25 cellular contexts compared by ENCODE assay signal in the genomic region with DNA sequence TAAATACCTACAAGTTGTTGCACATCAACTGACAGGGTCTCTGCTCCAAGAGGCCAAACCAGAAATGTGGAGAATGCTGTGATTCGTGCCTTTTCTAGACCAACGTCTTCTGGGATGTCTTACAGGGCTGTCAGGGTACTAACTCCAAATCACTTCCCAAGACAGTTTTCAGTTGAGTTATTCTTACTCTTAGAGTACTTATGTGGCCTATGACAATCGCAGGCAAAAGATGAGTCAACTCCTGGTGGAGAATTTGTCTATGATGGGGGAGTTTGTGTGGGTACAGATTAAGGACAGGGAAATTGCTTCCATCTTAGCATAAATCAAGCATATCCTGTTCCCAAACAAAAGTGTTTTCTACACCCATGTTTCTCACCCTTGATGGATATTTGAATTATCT.
DNase-seq lines count a peak whose midpoint lies in the region; ATAC-seq, FAIRE-seq and TF ChIP-seq lines count a peak whose summit lies in the region.
"Had no signal": no experiment of that assay in that cellular context is flagged by ENCODE, and none has a peak within 500 bp of the region (broad histone marks: within the 10 kb centered on the region; RNA-seq: fewer than 3 reads in every experiment).

No MANE protein-coding gene starts in this region.

- H3K4me3 Mint-ChIP-seq in astrocyte (ENCODE audit: unreplicated experiment) = no peak overlapping the region
- H3K4me3 Mint-ChIP-seq: CD4-positive, alpha-beta T cell had no signal

- H3K9ac ChIP-seq in astrocyte (ENCODE audit: low read length) = no peak overlapping the region
- no peak overlapping the region for H3K9ac ChIP-seq in mammary epithelial cell (ENCODE audit: insufficient read depth, low read length)
- H3K9ac ChIP-seq: BLaER1 treated with 17β-estradiol and CSF1 and Interleukin-3, amounts not matched to agents 10 nM and 100 nM had no signal

- H3K36me3 ChIP-seq in astrocyte (ENCODE audit: insufficient read depth, low read length) (no peaks in the 10 kb centered on the region), osteoblast (ENCODE audit: insufficient read depth, low read length) (no peaks in the 10 kb centered on the region), mammary epithelial cell (ENCODE audit: insufficient read depth, low read length) (no peaks in the 10 kb centered on the region)
- H3K36me3 ChIP-seq: BLaER1 treated with 17β-estradiol and CSF1 and Interleukin-3, amounts not matched to agents 10 nM and 100 nM had no signal

- peak; percentile 9 for FAIRE-seq in astrocyte (lab: Jason Lieb, UNC)
- FAIRE-seq: D721Med, GM12892, H54 had no signal

- H2AFZ ChIP-seq in astrocyte (ENCODE audit: low read depth, low read length) (no peak overlapping the region), osteoblast (ENCODE audit: low read length) (peak overlapping the region; percentile 4), mammary epithelial cell (ENCODE audit: low read depth, low read length) (no peak overlapping the region)
- H2AFZ ChIP-seq: PC-9 had no signal

- H3K4me2 ChIP-seq in astrocyte (ENCODE audit: low read length) (no peak overlapping the region), osteoblast (ENCODE audit: insufficient read depth, low read length) (no peak overlapping the region), mammary epithelial cell (ENCODE audit: insufficient read depth, low read depth, low read length) (no peak overlapping the region)
- H3K4me2 ChIP-seq: BLaER1 treated with 17β-estradiol and CSF1 and Interleukin-3, amounts not matched to agents 10 nM and 100 nM; PC-9 had no signal

- no peak for ATAC-seq in HG03159 (IDR thresholded peaks at IDR 0.05; ENCODE audit: unreplicated experiment)

- no peaks in the 10 kb centered on the region for H4K20me1 ChIP-seq in astrocyte (ENCODE audit: insufficient read depth, low read length)
- no peaks in the 10 kb centered on the region for H4K20me1 ChIP-seq in osteoblast (ENCODE audit: insufficient read depth, low read length)
- H4K20me1 ChIP-seq in mammary epithelial cell (ENCODE audit: insufficient read depth, low read length) = no peaks in the 10 kb centered on the region
- H4K20me1 ChIP-seq: BLaER1 treated with 17β-estradiol and CSF1 and Interleukin-3, amounts not matched to agents 10 nM and 100 nM had no signal

- no peaks in the 10 kb centered on the region for H3K27me3 Mint-ChIP-seq in astrocyte (ENCODE audit: low read depth, unreplicated experiment)
- H3K27me3 Mint-ChIP-seq: CD4-positive, alpha-beta T cell had no signal

- H3K27ac ChIP-seq in astrocyte (ENCODE audit: low read depth, low read length) = no peak overlapping the region
- H3K27ac ChIP-seq in osteoblast (ENCODE audit: low read depth, low read length) = peak overlapping the region; percentile 23
- H3K27ac ChIP-seq in mammary epithelial cell (ENCODE audit: insufficient read depth, low read depth, low read length) = no peak overlapping the region
- H3K27ac ChIP-seq: BLaER1 treated with 17β-estradiol and CSF1 and Interleukin-3, amounts not matched to agents 10 nM and 100 nM; PC-9; RWPE1 had no signal

- H3K4me1 ChIP-seq in astrocyte (ENCODE audit: insufficient read depth, low read length) = no peaks in the 10 kb centered on the region
- peaks cover 29% of the 10 kb centered on the region for H3K4me1 ChIP-seq in osteoblast (ENCODE audit: insufficient read depth, low read length)
- H3K4me1 ChIP-seq in mammary epithelial cell (ENCODE audit: insufficient read depth, low read length) = peaks cover 3% of the 10 kb centered on the region
- H3K4me1 ChIP-seq: BLaER1 treated with 17β-estradiol and CSF1 and Interleukin-3, amounts not matched to agents 10 nM and 100 nM had no signal

- WGBS in mammary epithelial cell (ENCODE audit: low coverage, missing lambda C conversion rate) = 71% methylated on average over 3 of the region's 3 CpGs

- intact Hi-C loops in mammary epithelial cell (cut with micrococcal nuclease) = no loop called here

- H3K4me3 ChIP-seq in astrocyte (ENCODE audit: insufficient read depth, low read depth, low read length) (no peak overlapping the region), osteoblast (ENCODE audit: insufficient read depth, low read length) (no peak overlapping the region), mammary epithelial cell (replicated peaks in 1 of 3; ENCODE audit: insufficient read depth in 1 of 3, low read depth in 2 of 3, low read length in 3 of 3) (no peak overlapping the region)
- H3K4me3 ChIP-seq: BLaER1 treated with 17β-estradiol and CSF1 and Interleukin-3, amounts not matched to agents 10 nM and 100 nM; PC-9 had no signal

- CTCF ChIA-PET in mammary epithelial cell (lab: Charles Lee; ENCODE audit: low non-redundant PET) = no interaction called here

- in situ Hi-C loops in mammary epithelial cell (cut with MboI; ENCODE audit: low sequenced_read_pairs in 2 of 2) = no loop called here

- peak; percentile 68 for DNase-seq in EH (ENCODE audit: low read depth)
- DNase-seq in LHCN-M2 (ENCODE audit: low read depth) = peak; percentile 37
- DNase-seq in astrocyte (ENCODE audit: low read depth) = peak; percentile 38
- no peak for DNase-seq in osteoblast (ENCODE audit: insufficient read length, low spot score, missing footprints)
- DNase-seq in mammary epithelial cell = no peak
- DNase-seq in NCI-H146 (lab: John Stamatoyannopoulos, UW) = no peak
- DNase-seq in DMS153 (lab: John Stamatoyannopoulos, UW) = no peak
- DNase-seq: AML-193; CD4-positive, alpha-beta T cell; DMS53; GF-D8; KBM-7; MM.1S; NCI-H1694; NCI-H2029 treated with DMSO at 0.1 percent for 48 hours; NCI-H2227 treated with DMSO at 0.1 percent for 48 hours; NCI-H526 treated with DMSO at 0.1 percent for 48 hours; PC-9; SHP77 had no signal

- no peak overlapping the region for H3K27ac Mint-ChIP-seq in astrocyte (ENCODE audit: unreplicated experiment)
- H3K27ac Mint-ChIP-seq: CD4-positive, alpha-beta T cell had no signal

- no TSS peak for BruUV-seq in mammary epithelial cell (replicated peaks; lab: Mats Ljungman, UMichigan)

- H3K4me1 Mint-ChIP-seq in astrocyte (ENCODE audit: low read depth, unreplicated experiment) = peaks cover 12% of the 10 kb centered on the region

- no peak for TF ChIP-seq CTCF in astrocyte (IDR thresholded peaks at IDR 0.05; ENCODE audit: insufficient read depth, low read depth, low read length)
- no peak for TF ChIP-seq CTCF in osteoblast (IDR thresholded peaks at IDR 0.05; ENCODE audit: extremely low read depth, low read depth, low read length)
- TF ChIP-seq CTCF in mammary epithelial cell (conservative IDR thresholded peaks at IDR 0.05 in 1 of 2, IDR thresholded peaks at IDR 0.05 in 1 of 2; ENCODE audit: extremely low read depth in 1 of 2, insufficient read depth in 1 of 2, low read depth in 1 of 2, low read length in 2 of 2) = no peak

- no peaks in the 10 kb centered on the region for H3K79me2 ChIP-seq in astrocyte (ENCODE audit: insufficient read depth, low read length)
- no peaks in the 10 kb centered on the region for H3K79me2 ChIP-seq in osteoblast (ENCODE audit: insufficient read depth, low read length)
- H3K79me2 ChIP-seq in mammary epithelial cell (ENCODE audit: insufficient read depth, low read length) = no peaks in the 10 kb centered on the region

- peaks cover 4% of the 10 kb centered on the region for H3K9me3 Mint-ChIP-seq in astrocyte (ENCODE audit: unreplicated experiment)

- H3K36me3 Mint-ChIP-seq in astrocyte (ENCODE audit: low read depth, unreplicated experiment) = no peaks in the 10 kb centered on the region

- H3K27me3 ChIP-seq in astrocyte (ENCODE audit: insufficient read depth, low read length) (no peaks in the 10 kb centered on the region), osteoblast (ENCODE audit: insufficient read depth, low read length) (no peaks in the 10 kb centered on the region), mammary epithelial cell (ENCODE audit: insufficient read depth, low read length) (no peaks in the 10 kb centered on the region)
- H3K27me3 ChIP-seq: BLaER1 treated with 17β-estradiol and CSF1 and Interleukin-3, amounts not matched to agents 10 nM and 100 nM had no signal

- dilution Hi-C loops in mammary epithelial cell (cut with HindIII; ENCODE audit: low sequenced_read_pairs) = no loop called here

- no peaks in the 10 kb centered on the region for H3K9me3 ChIP-seq in astrocyte (ENCODE audit: insufficient read depth, low read depth, low read length)
- no peaks in the 10 kb centered on the region for H3K9me3 ChIP-seq in osteoblast (ENCODE audit: low read depth, low read length)
- no peaks in the 10 kb centered on the region for H3K9me3 ChIP-seq in mammary epithelial cell (replicated peaks; ENCODE audit: insufficient read depth, low read length)

Comparison
In these comparisons a context has a peak if more than half of its experiments do, and no peak if none do; other contexts are left out.
1. DNase-seq: peak in EH (single experiment), LHCN-M2 (single experiment) and astrocyte (single experiment); none in osteoblast (single experiment), mammary epithelial cell (single experiment), NCI-H146 (single experiment) and DMS153 (single experiment).